Comparison of ENCODE assay signal across 17 cellular contexts in genomic region chr16:19882186-19882585, GRCh38. TPM values are rescaled to one million over a fixed set of nuclear protein-coding genes. Genes with fewer than 3 reads are reported as not detected.
DNase-seq lines count a peak whose midpoint lies in the region; ATAC-seq, FAIRE-seq and TF ChIP-seq lines count a peak whose summit lies in the region.
"Had no signal": no experiment of that assay in that cellular context is flagged by ENCODE, and none has a peak within 500 bp of the region (broad histone marks: within the 10 kb centered on the region; RNA-seq: fewer than 3 reads in every experiment).

No MANE protein-coding gene starts in this region.

- H3K4me2 ChIP-seq in astrocyte (ENCODE audit: low read length), result peak overlapping the region; percentile 94

- no peaks in the 10 kb centered on the region for H3K36me3 ChIP-seq in astrocyte (ENCODE audit: insufficient read depth, low read length)
- peaks cover 30% of the 10 kb centered on the region for H3K36me3 ChIP-seq in iPS-20b (ENCODE audit: insufficient read depth, low read depth, low read length)
- H3K36me3 ChIP-seq: MG63, right lobe of liver had no signal

- peaks cover 5% of the 10 kb centered on the region for H3K79me2 ChIP-seq in astrocyte (ENCODE audit: insufficient read depth, low read length)

- H3K4me1 Mint-ChIP-seq in astrocyte (ENCODE audit: low read depth, unreplicated experiment), result peaks cover 11% of the 10 kb centered on the region

- ATAC-seq in GM18868 (IDR thresholded peaks at IDR 0.05; ENCODE audit: unreplicated experiment), result no peak
- no peak for ATAC-seq in activated naive CD4-positive, alpha-beta T cell treated with anti-CD3 and anti-CD28 coated beads, Interleukin-2, amount 50 U/mL, for 72 hours
- ATAC-seq: esophagus mucosa, right lobe of liver had no signal

- no peak for TF ChIP-seq CTCF in astrocyte (IDR thresholded peaks at IDR 0.05; ENCODE audit: insufficient read depth, low read depth, low read length)

- no peak overlapping the region for H3K4me3 Mint-ChIP-seq in astrocyte (ENCODE audit: unreplicated experiment)
- H3K4me3 Mint-ChIP-seq: activated T-cell treated with anti-CD3 and anti-CD28 coated beads, Interleukin-2, amount 50 U/mL, for 24 hours had no signal

- H3K9me3 Mint-ChIP-seq in astrocyte (ENCODE audit: unreplicated experiment), result peaks cover 5% of the 10 kb centered on the region
- H3K9me3 Mint-ChIP-seq in activated naive CD4-positive, alpha-beta T cell treated with anti-CD3 and anti-CD28 coated beads, Interleukin-2, amount 50 U/mL, for 72 hours, result no peaks in the 10 kb centered on the region
- H3K9me3 Mint-ChIP-seq: activated T-cell treated with anti-CD3 and anti-CD28 coated beads, Interleukin-2, amount 50 U/mL, for 24 hours had no signal

- in situ Hi-C loops in G401 (cut with HindIII; ENCODE audit: low sequenced_read_pairs), result loop anchor here (25.0 kb wide), 1 partner anchor 270 kb away; no protein-coding TSS in a partner anchor

- H3K9ac ChIP-seq in astrocyte (ENCODE audit: low read length) (no peak overlapping the region), iPS-20b (ENCODE audit: low read depth, low read length) (peak overlapping the region; percentile 84)

- H3K4me1 ChIP-seq in astrocyte (ENCODE audit: insufficient read depth, low read length), result peaks cover 26% of the 10 kb centered on the region
- peaks cover 24% of the 10 kb centered on the region; the same call in 1 of the 2 replicates for H3K4me1 ChIP-seq in iPS-20b (ENCODE audit: insufficient read depth, low read length)

- peaks cover 9% of the 10 kb centered on the region for H4K20me1 ChIP-seq in astrocyte (ENCODE audit: insufficient read depth, low read length)

- H3K9me3 ChIP-seq in astrocyte (ENCODE audit: insufficient read depth, low read depth, low read length) (no peaks in the 10 kb centered on the region), iPS-20b (ENCODE audit: insufficient read depth, low read depth, low read length) (no peaks in the 10 kb centered on the region)
- H3K9me3 ChIP-seq: MG63, right lobe of liver had no signal

- no peak for FAIRE-seq in astrocyte (lab: Jason Lieb, UNC)
- FAIRE-seq: G401.6, urothelium cell line had no signal

- peaks cover 6% of the 10 kb centered on the region for H3K27me3 Mint-ChIP-seq in astrocyte (ENCODE audit: low read depth, unreplicated experiment)

- no peak overlapping the region for H3K27ac Mint-ChIP-seq in astrocyte (ENCODE audit: unreplicated experiment)
- H3K27ac Mint-ChIP-seq in activated naive CD4-positive, alpha-beta T cell treated with anti-CD3 and anti-CD28 coated beads, Interleukin-2, amount 50 U/mL, for 72 hours, result no peak overlapping the region
- H3K27ac Mint-ChIP-seq: activated T-cell treated with anti-CD3 and anti-CD28 coated beads, Interleukin-2, amount 50 U/mL, for 24 hours; B cell had no signal

- no peak overlapping the region for H3K27ac ChIP-seq in astrocyte (ENCODE audit: low read depth, low read length)
- peak overlapping the region; percentile 30 for H3K27ac ChIP-seq in iPS-20b (ENCODE audit: low read length)
- H3K27ac ChIP-seq: right lobe of liver, VCaP had no signal

- H2AFZ ChIP-seq in astrocyte (ENCODE audit: low read depth, low read length), result peak overlapping the region; percentile 27

- DNase-seq in G401 (ENCODE audit: low spot score), result peak; percentile 63
- DNase-seq in astrocyte (ENCODE audit: low read depth), result no peak
- peak; percentile 76 for DNase-seq in putamen (ENCODE audit: low spot score)
- DNase-seq in amniotic stem cell (lab: John Stamatoyannopoulos, UW), result no peak
- no peak for DNase-seq in activated naive CD4-positive, alpha-beta T cell treated with anti-CD3 and anti-CD28 coated beads, Interleukin-2, amount 50 U/mL, for 72 hours (ENCODE audit: low spot score in 2 of 2)
- DNase-seq in SIG-M5 (lab: John Stamatoyannopoulos, UW), result no peak
- DNase-seq: activated T-cell treated with anti-CD3 and anti-CD28 coated beads, Interleukin-2, amount 50 U/mL, for 24 hours; MG63; NCI-H345; right lobe of liver had no signal

- H3K36me3 Mint-ChIP-seq in astrocyte (ENCODE audit: low read depth, unreplicated experiment), result peaks cover 2% of the 10 kb centered on the region
- H3K36me3 Mint-ChIP-seq in activated naive CD4-positive, alpha-beta T cell treated with anti-CD3 and anti-CD28 coated beads, Interleukin-2, amount 50 U/mL, for 72 hours, result no peaks in the 10 kb centered on the region

- H3K4me3 ChIP-seq in astrocyte (ENCODE audit: insufficient read depth, low read depth, low read length), result no peak overlapping the region
- peak overlapping the region; percentile 83 for H3K4me3 ChIP-seq in iPS-20b (ENCODE audit: low read length)
- H3K4me3 ChIP-seq: MG63, right lobe of liver had no signal

- H3K27me3 ChIP-seq in astrocyte (ENCODE audit: insufficient read depth, low read length) (peaks cover 21% of the 10 kb centered on the region), iPS-20b (ENCODE audit: insufficient read depth, low read length) (peaks cover 13% of the 10 kb centered on the region)
- H3K27me3 ChIP-seq: MG63, right lobe of liver had no signal

RNA-seq across cellular contexts. Expression of gene GPRC5B, which starts 2.5 kb away (rescaled TPM):
- total RNA-seq in G401 (2014; rRNA removed; shearing (Covaris generic)), result 0.88 and 2.5 TPM in 2 replicates
- 9.3 TPM in 2 replicates for total RNA-seq in astrocyte
- under 1 TPM; 0.37 to 0.59 TPM for total RNA-seq in activated naive CD4-positive, alpha-beta T cell treated with anti-CD3 and anti-CD28 coated beads, Interleukin-2, amount 50 U/mL, for 72 hours
- total RNA-seq: B cell had no signal

Comparison
In these comparisons a context has a peak if more than half of its experiments do, and no peak if none do; other contexts are left out.
1. DNase-seq: peak in G401 (single experiment) and putamen (single experiment); none in astrocyte (single experiment), amniotic stem cell (single experiment), activated naive CD4-positive, alpha-beta T cell treated with anti-CD3 and anti-CD28 coated beads, Interleukin-2, amount 50 U/mL, for 72 hours (0 of 2) and SIG-M5 (single experiment).